8 cellular contexts compared by ENCODE assay signal in the genomic region with DNA sequence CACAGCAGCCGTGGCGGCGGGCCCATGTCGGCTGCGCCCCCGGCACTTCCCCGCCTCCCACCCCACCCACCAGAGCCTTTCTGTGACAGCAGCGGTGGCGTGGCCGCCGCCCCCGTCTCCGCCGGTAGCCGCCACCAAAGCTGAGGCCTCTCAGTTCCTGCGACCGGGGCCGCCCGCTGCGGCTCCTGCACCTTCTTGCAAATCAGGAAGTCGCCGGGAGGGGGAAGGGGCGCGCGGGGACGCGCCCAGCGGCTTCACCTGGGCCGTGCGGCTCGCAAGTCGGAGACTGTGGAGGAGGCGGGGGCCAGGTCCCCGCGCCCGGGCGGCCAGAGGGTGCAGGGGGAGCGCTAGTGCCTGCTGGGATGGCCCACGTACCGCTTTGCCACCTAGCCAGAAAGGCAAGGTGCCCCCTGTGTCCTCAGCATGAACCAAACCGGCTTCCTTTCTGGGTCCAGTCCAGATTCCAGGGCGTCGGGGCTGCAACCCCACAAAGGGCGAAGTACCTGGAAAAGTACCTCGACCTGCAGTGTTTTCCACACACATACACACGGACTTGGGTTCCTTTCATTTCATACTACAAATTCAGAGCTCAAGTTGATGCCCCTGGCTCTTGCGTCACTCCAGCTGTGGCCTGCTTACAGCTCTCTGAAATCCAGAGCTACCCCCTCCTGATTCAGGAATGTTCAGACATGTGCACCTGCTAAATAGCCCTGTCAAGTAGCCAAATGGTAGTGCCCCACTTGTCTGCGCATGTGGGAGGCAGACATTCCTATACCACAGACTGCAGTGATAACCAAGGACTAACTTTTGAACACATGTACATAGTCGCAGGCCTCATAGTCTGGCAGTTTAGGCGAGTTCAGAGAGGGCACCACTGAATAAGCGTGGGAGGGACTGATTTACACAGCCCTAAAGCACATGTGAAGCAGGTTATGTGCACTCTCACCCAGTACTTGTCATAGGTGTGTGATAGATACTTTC. TPM values are rescaled to one million over a fixed set of nuclear protein-coding genes. Genes with fewer than 3 reads are reported as not detected.
DNase-seq lines count a peak whose midpoint lies in the region; ATAC-seq lines count a peak whose summit lies in the region.

A gene with protein sequence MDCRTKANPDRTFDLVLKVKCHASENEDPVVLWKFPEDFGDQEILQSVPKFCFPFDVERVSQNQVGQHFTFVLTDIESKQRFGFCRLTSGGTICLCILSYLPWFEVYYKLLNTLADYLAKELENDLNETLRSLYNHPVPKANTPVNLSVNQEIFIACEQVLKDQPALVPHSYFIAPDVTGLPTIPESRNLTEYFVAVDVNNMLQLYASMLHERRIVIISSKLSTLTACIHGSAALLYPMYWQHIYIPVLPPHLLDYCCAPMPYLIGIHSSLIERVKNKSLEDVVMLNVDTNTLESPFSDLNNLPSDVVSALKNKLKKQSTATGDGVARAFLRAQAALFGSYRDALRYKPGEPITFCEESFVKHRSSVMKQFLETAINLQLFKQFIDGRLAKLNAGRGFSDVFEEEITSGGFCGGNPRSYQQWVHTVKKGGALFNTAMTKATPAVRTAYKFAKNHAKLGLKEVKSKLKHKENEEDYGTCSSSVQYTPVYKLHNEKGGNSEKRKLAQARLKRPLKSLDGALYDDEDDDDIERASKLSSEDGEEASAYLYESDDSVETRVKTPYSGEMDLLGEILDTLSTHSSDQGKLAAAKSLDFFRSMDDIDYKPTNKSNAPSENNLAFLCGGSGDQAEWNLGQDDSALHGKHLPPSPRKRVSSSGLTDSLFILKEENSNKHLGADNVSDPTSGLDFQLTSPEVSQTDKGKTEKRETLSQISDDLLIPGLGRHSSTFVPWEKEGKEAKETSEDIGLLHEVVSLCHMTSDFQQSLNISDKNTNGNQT (minus strand): TSS at position 199 of the 981 bp plus-strand sequence. CDS start 325 bp downstream, outside the sequence.

- H3K27me3 ChIP-seq in ACC112 (ENCODE audit: insufficient read depth, low read length): no peaks in the 10 kb centered on the region
- peaks cover 27% of the 10 kb centered on the region for H3K27me3 ChIP-seq in ectodermal cell (ENCODE audit: control insufficient read depth, insufficient read depth, low read length, poor library complexity, severe bottlenecking)
- H3K27me3 ChIP-seq in mesenchymal stem cell (ENCODE audit: control insufficient read depth in 1 of 2, insufficient read depth in 1 of 2, low read length in 2 of 2): no peaks in the 10 kb centered on the region

- H3K27me3 Mint-ChIP-seq in activated CD4-positive, alpha-beta memory T cell treated with anti-CD3 and anti-CD28 coated beads for 36 hours: no peaks in the 10 kb centered on the region

- peaks cover 69% of the 10 kb centered on the region for H3K4me1 Mint-ChIP-seq in activated CD4-positive, alpha-beta memory T cell treated with anti-CD3 and anti-CD28 coated beads for 36 hours (ENCODE audit: low read depth)

- H3K9me3 Mint-ChIP-seq in activated CD4-positive, alpha-beta memory T cell treated with anti-CD3 and anti-CD28 coated beads for 36 hours: no peaks in the 10 kb centered on the region

- DNase-seq in NCI-H69 (lab: John Stamatoyannopoulos, UW): peak; percentile 96
- DNase-seq in activated CD4-positive, alpha-beta memory T cell treated with anti-CD3 and anti-CD28 coated beads for 36 hours: peak; percentile 87
- DNase-seq in mesenchymal stem cell: peak; percentile 52
- peak; percentile 54 for DNase-seq in stimulated activated CD8-positive, alpha-beta memory T cell treated with anti-CD3 and anti-CD28 coated beads, Interleukin-15, amount 100 ng/mL, for 1 hour (ENCODE audit: low read depth)

- H3K18ac ChIP-seq in mesenchymal stem cell (ENCODE audit: low read depth in 1 of 2, low read length in 2 of 2): peak within 1 kb of the TSS; percentile 85 to 97

- peak within 1 kb of the TSS; percentile 39 for H2BK15ac ChIP-seq in mesenchymal stem cell (ENCODE audit: low read depth, poor library complexity, severe bottlenecking)

- H3K9me3 ChIP-seq in ectodermal cell (ENCODE audit: control insufficient read depth, low read length) (no peaks in the 10 kb centered on the region), mesenchymal stem cell (ENCODE audit: control insufficient read depth, low read length) (no peaks in the 10 kb centered on the region)

- peak within 1 kb of the TSS; percentile 92 for H3K4me3 Mint-ChIP-seq in activated CD4-positive, alpha-beta memory T cell treated with anti-CD3 and anti-CD28 coated beads for 36 hours

- peaks cover 11% of the 10 kb centered on the region for H3K36me3 Mint-ChIP-seq in activated CD4-positive, alpha-beta memory T cell treated with anti-CD3 and anti-CD28 coated beads for 36 hours

- H4K8ac ChIP-seq in mesenchymal stem cell (ENCODE audit: low read length): peak within 1 kb of the TSS; percentile 47

- peak within 1 kb of the TSS; percentile 100 for H3K27ac Mint-ChIP-seq in activated CD4-positive, alpha-beta memory T cell treated with anti-CD3 and anti-CD28 coated beads for 36 hours

- intact Hi-C loops in activated CD4-positive, alpha-beta memory T cell treated with anti-CD3 and anti-CD28 coated beads for 36 hours (cut with micrococcal nuclease): loop anchor here (1.0 to 5.0 kb wide), 11 partner anchors 67 to 1162 kb away; partner anchors contain the start of gene C1orf53

- H2AFZ ChIP-seq in ACC112 (ENCODE audit: low read length, unreplicated experiment) (peak within 1 kb of the TSS; percentile 97), mesenchymal stem cell (ENCODE audit: low read depth, low read length) (peak within 1 kb of the TSS; percentile 93)

- ATAC-seq in GM18861 (IDR thresholded peaks at IDR 0.05; ENCODE audit: unreplicated experiment) (peak; percentile 62), HG03103 (IDR thresholded peaks at IDR 0.05; ENCODE audit: low read depth, unreplicated experiment) (peak; percentile 64)

- peak within 1 kb of the TSS; percentile 57 to 94 for H3K14ac ChIP-seq in mesenchymal stem cell (ENCODE audit: low read length in 2 of 2)

- H3K9ac ChIP-seq in mesenchymal stem cell (ENCODE audit: low read length): peak within 1 kb of the TSS; percentile 91

- H3K79me1 ChIP-seq in mesenchymal stem cell (replicated peaks; ENCODE audit: low read length, poor library complexity, severe bottlenecking): peaks cover 18% of the 10 kb centered on the region

- peak within 1 kb of the TSS in 1 of 2 experiments; percentile 72 for H3K23ac ChIP-seq in mesenchymal stem cell (ENCODE audit: low read length in 2 of 2)

- H2BK120ac ChIP-seq in mesenchymal stem cell (ENCODE audit: low read depth, low read length): peak within 1 kb of the TSS; percentile 98

- H3K36me3 ChIP-seq in ACC112 (ENCODE audit: insufficient read depth, low read length) (no peaks in the 10 kb centered on the region), ectodermal cell (ENCODE audit: control insufficient read depth, insufficient read depth, low read length) (no peaks in the 10 kb centered on the region), mesenchymal stem cell (ENCODE audit: control insufficient read depth in 1 of 2, insufficient read depth in 2 of 2, low read depth in 1 of 2, low read length in 2 of 2) (peaks cover 0 to 4% of the 10 kb centered on the region in 2 experiments)

- H3K4me1 ChIP-seq in ACC112 (ENCODE audit: control insufficient read depth, insufficient read depth, low read length, unreplicated experiment) (peaks cover 32% of the 10 kb centered on the region), ectodermal cell (ENCODE audit: control insufficient read depth, insufficient read depth, low read length) (no peaks in the 10 kb centered on the region), mesenchymal stem cell (ENCODE audit: control insufficient read depth, insufficient read depth, low read depth, low read length) (peaks cover 9% of the 10 kb centered on the region)

- CTCF ChIA-PET in activated CD4-positive, alpha-beta memory T cell treated with anti-CD3 and anti-CD28 coated beads for 36 hours (lab: Charles Lee): interaction anchor here (1.9 kb wide), 1 partner anchor 93 kb away, joined by 7 read pairs; no protein-coding TSS in a partner anchor

- peak within 1 kb of the TSS; percentile 89 for H3K4me2 ChIP-seq in mesenchymal stem cell (ENCODE audit: low read length, poor library complexity, severe bottlenecking)

- no peak within 1 kb of the TSS for H2AK5ac ChIP-seq in mesenchymal stem cell (ENCODE audit: low read length, severe bottlenecking)

- H3K4me3 ChIP-seq in ACC112 (ENCODE audit: low read depth, low read length): peak within 1 kb of the TSS; percentile 92
- H3K4me3 ChIP-seq in ectodermal cell (ENCODE audit: insufficient read depth, low read depth, low read length): peak within 1 kb of the TSS; percentile 66
- peak within 1 kb of the TSS; percentile 81 to 88 for H3K4me3 ChIP-seq in mesenchymal stem cell (ENCODE audit: insufficient read depth in 1 of 2, low read depth in 1 of 2, low read length in 2 of 2)

- H3K4ac ChIP-seq in mesenchymal stem cell (ENCODE audit: low read depth in 1 of 2, low read length in 2 of 2): peak within 1 kb of the TSS; percentile 69 to 94

- POLR2A ChIA-PET in activated CD4-positive, alpha-beta memory T cell treated with anti-CD3 and anti-CD28 coated beads for 36 hours (lab: Charles Lee): interaction anchor here (0.5 to 1.5 kb wide), 5 partner anchors 12 to 127 kb away, joined by 3 to 5 read pairs (median 4); partner anchors contain the start of gene C1orf53

- H3K27ac ChIP-seq in ACC112 (ENCODE audit: low read depth, low read length): peak within 1 kb of the TSS; percentile 69
- H3K27ac ChIP-seq in ectodermal cell (ENCODE audit: insufficient read depth, low read depth, low read length, poor library complexity, severe bottlenecking): no peak within 1 kb of the TSS
- H3K27ac ChIP-seq in mesenchymal stem cell (ENCODE audit: low read length, poor library complexity, severe bottlenecking): peak within 1 kb of the TSS; percentile 85

- peak within 1 kb of the TSS in 1 of 2 experiments; percentile 72 for H2BK12ac ChIP-seq in mesenchymal stem cell (ENCODE audit: low read length in 2 of 2)

- H3K79me2 ChIP-seq in ACC112 (ENCODE audit: control insufficient read depth, insufficient read depth, low read length, unreplicated experiment): peaks cover 25% of the 10 kb centered on the region

- WGBS in ectodermal cell, 2 experiments: 10% methylated on average over 51 of the region's 51 CpGs
- 12% methylated on average over 51 of the region's 51 CpGs for WGBS in mesenchymal stem cell

- peak within 1 kb of the TSS; percentile 77 for H2BK5ac ChIP-seq in mesenchymal stem cell (ENCODE audit: low read depth, low read length, poor library complexity, severe bottlenecking)

- H4K91ac ChIP-seq in mesenchymal stem cell (ENCODE audit: low read length): peak within 1 kb of the TSS; percentile 90

RNA-seq across cellular contexts. Expression of the gene that starts here (rescaled TPM):
- total RNA-seq in activated CD4-positive, alpha-beta memory T cell treated with anti-CD3 and anti-CD28 coated beads for 36 hours: 10 to 100 TPM; 12.5 to 15.6 TPM
- polyA plus RNA-seq in ectodermal cell (2013, experiment 1 of 4): 2.9 TPM
- 5.0 TPM for polyA plus RNA-seq in ectodermal cell (2013, experiment 2 of 4)
- polyA plus RNA-seq in ectodermal cell (2013, experiment 3 of 4): 2.9 TPM
- polyA plus RNA-seq in ectodermal cell (2013, experiment 4 of 4): 3.4 TPM
- 3.0 TPM for polyA plus RNA-seq in mesenchymal stem cell (2013, experiment 1 of 2)
- 3.4 TPM for polyA plus RNA-seq in mesenchymal stem cell (2013, experiment 2 of 2)
